9 cellular contexts compared by ENCODE assay signal in genomic region chr1:25247829-25248754, GRCh38. TPM values are rescaled to one million over a fixed set of nuclear protein-coding genes. Genes with fewer than 3 reads are reported as not detected.
DNase-seq lines count a peak whose midpoint lies in the region; ATAC-seq and TF ChIP-seq lines count a peak whose summit lies in the region.
"Had no signal": no experiment of that assay in that cellular context is flagged by ENCODE, and none has a peak within 500 bp of the region (broad histone marks: within the 10 kb centered on the region; RNA-seq: fewer than 3 reads in every experiment).

No MANE protein-coding gene starts in this region.

- no peak for DNase-seq in AG10803 (ENCODE audit: low read depth)
- DNase-seq in esophagus muscularis mucosa (ENCODE audit: extremely low spot score): no peak
- DNase-seq in retinal pigment epithelial cell (ENCODE audit: low read depth): no peak
- no peak for DNase-seq in SW 1271 (lab: John Stamatoyannopoulos, UW)
- no peak for DNase-seq in stimulated activated CD8-positive, alpha-beta memory T cell treated with anti-CD3 and anti-CD28 coated beads, Interleukin-4, amount 100 ng/mL, for 48 hours
- no peak for DNase-seq in GM19238 (ENCODE audit: insufficient read length, low spot score)

- H3K36me3 ChIP-seq in OCI-LY3 (replicated peaks; ENCODE audit: low read depth, low read length) (peaks cover 32% of the 10 kb centered on the region), esophagus muscularis mucosa (peaks cover 20 to 24% (median 23%) of the 10 kb centered on the region in 4 donors)

- no peaks in the 10 kb centered on the region for H3K9me3 ChIP-seq in OCI-LY3 (ENCODE audit: insufficient read depth, low read length)
- H3K9me3 ChIP-seq in esophagus muscularis mucosa: no peaks in the 10 kb centered on the region

- peak overlapping the region; percentile 64; the same call in 1 of the 2 replicates for H2AFZ ChIP-seq in OCI-LY3 (ENCODE audit: low read depth, low read length)

- H3K4me3 ChIP-seq in AG10803 (ENCODE audit: low read length) (peak overlapping the region; percentile 99), OCI-LY3 (ENCODE audit: low read length) (peak overlapping the region; percentile 97), esophagus muscularis mucosa (peak overlapping the region; percentile 84 to 91 (median 88)), retinal pigment epithelial cell (ENCODE audit: low read length) (peak overlapping the region; percentile 99)

- peaks cover 35% of the 10 kb centered on the region for H3K79me2 ChIP-seq in OCI-LY3 (ENCODE audit: low read length)

- WGBS in esophagus muscularis mucosa: 34% methylated on average over 20 of the region's 30 CpGs

- TF ChIP-seq POLR2A in esophagus muscularis mucosa (IDR thresholded peaks at IDR 0.05; ENCODE audit: low read depth): no peak

- H3K27ac ChIP-seq in OCI-LY3 (ENCODE audit: low read length): peak overlapping the region; percentile 22
- H3K27ac ChIP-seq in esophagus muscularis mucosa (replicated peaks in 1 of 4): peak overlapping the region; percentile 99 to 100 (median 99)

- TF ChIP-seq CTCF in AG10803 (conservative IDR thresholded peaks at IDR 0.05; ENCODE audit: low read length) (0 out of 2 replicates have a peak, but pooled peaks have one; percentile 8), OCI-LY3 (IDR thresholded peaks at IDR 0.05; ENCODE audit: low read depth, low read length) (no peak), esophagus muscularis mucosa (IDR thresholded peaks at IDR 0.05) (no peak), retinal pigment epithelial cell (conservative IDR thresholded peaks at IDR 0.05; ENCODE audit: low read depth, low read length) (peak; percentile 34)

- peaks cover 11% of the 10 kb centered on the region for H3K4me1 ChIP-seq in OCI-LY3 (ENCODE audit: low read length)
- peaks cover 28 to 37% (median 32%) of the 10 kb centered on the region in 4 donors for H3K4me1 ChIP-seq in esophagus muscularis mucosa

- no peak for TF ChIP-seq EP300 in esophagus muscularis mucosa (IDR thresholded peaks at IDR 0.05)

- H3K9ac ChIP-seq in OCI-LY3 (ENCODE audit: low read length): peak overlapping the region; percentile 66

- peaks cover 19% of the 10 kb centered on the region for H4K20me1 ChIP-seq in OCI-LY3 (ENCODE audit: insufficient read depth, low read length)

- H3K27me3 ChIP-seq in OCI-LY3 (ENCODE audit: low read depth, low read length): no peaks in the 10 kb centered on the region
- peaks cover 0 to 3% (median 0%) of the 10 kb centered on the region in 4 donors for H3K27me3 ChIP-seq in esophagus muscularis mucosa

- intact Hi-C loops in esophagus muscularis mucosa (cut with DNase I): loop anchor here (5.0 to 10.0 kb wide), 2 partner anchors 89 to 557 kb away; partner anchors contain the start of genes SELENON and TMEM50A

- peak overlapping the region; percentile 84 for H3K4me2 ChIP-seq in OCI-LY3 (ENCODE audit: low read length)

- ATAC-seq in GM21381 (IDR thresholded peaks at IDR 0.05; ENCODE audit: unreplicated experiment): peak; percentile 36

RNA-seq across cellular contexts. Expression of gene RSRP1, which starts 0.8 kb away (rescaled TPM):
- 10 to 100 TPM; 33.7 to 75.2 (median 52.5) TPM for total RNA-seq in esophagus muscularis mucosa

RNA-seq across cellular contexts. Expression of gene SYF2, which starts 15.8 kb away (rescaled TPM):
- 10 to 100 TPM; 56.9 to 76.7 (median 65.2) TPM for total RNA-seq in esophagus muscularis mucosa

RNA-seq across cellular contexts. Expression of gene RHD, which starts 24.2 kb away (rescaled TPM):
- not detected for total RNA-seq in esophagus muscularis mucosa
- total RNA-seq: LHCN-M2 had no signal

Comparison
In these comparisons a context has a peak if more than half of its experiments do, and no peak if none do; other contexts are left out.
1. CTCF ChIP-seq: peak in AG10803 (single experiment) and retinal pigment epithelial cell (single experiment); none in OCI-LY3 (single experiment) and esophagus muscularis mucosa (0 of 3).
2. Peak in every context shown above with its lines, with median percentiles within 50 percentile points of each other: H3K4me3 ChIP-seq.